ENCODE assay signal across 8 cellular contexts in the genomic region with DNA sequence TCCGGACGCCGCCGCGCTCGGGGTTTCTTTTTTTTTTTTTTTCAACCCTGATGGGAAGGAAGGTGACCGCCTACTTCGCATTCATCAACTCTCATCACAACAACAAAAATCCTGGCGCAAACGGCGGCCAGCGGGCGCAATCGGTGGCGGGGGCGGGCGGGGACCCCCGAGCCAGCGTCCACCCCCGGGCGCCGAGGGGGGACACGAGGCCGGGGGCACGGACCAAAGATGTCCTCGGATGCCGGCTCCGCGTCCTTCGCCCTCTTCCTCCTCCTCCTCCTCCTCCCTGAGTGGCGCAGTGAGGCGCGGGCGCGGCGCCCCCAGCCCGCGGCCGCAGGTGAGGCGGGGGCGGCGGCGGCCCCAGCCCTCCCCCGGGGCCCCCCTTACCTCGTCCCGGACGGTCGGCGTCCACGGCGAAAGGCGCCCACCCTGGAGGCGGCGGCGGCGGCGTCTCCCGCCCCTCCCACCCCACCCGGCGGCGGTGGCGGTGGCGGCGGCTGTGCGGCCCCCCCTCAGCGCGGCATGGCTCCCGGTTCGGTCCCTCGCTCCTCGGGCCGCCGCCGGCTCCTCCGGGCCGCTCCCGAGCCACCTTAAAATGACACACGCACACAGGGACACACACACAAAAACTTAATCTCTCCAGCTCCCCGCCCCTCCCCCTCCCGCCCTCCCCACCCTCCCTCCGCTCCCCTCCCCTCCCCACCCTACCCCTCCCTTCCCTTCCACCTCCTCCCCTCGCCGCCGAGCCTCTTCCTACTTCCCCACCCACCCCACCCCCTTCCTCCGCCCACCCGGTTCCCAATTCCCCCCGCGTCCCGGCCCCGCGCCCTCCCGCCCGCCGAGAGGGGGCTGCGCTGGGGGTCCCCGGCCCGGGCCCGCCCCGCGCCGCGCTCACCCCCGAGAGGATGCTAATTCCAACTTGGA. TPM values are rescaled to one million over a fixed set of nuclear protein-coding genes. Genes with fewer than 3 reads are reported as not detected.
DNase-seq lines count a peak whose midpoint lies in the region; ATAC-seq and TF ChIP-seq lines count a peak whose summit lies in the region.

A gene (minus strand): TSS at position 632 of the 924 bp plus-strand sequence.

- ATAC-seq in GM18502 (IDR thresholded peaks at IDR 0.05; ENCODE audit: poor library complexity, unreplicated experiment) = no peak

- no peaks in the 10 kb centered on the region for H3K9me3 ChIP-seq in BE2C
- no peaks in the 10 kb centered on the region for H3K9me3 ChIP-seq in tibial artery

- H2BK5ac ChIP-seq in mesendoderm (ENCODE audit: low read length) = peak within 1 kb of the TSS; percentile 73

- H3K4me3 ChIP-seq in BE2C (ENCODE audit: low read depth, low read length) (peak within 1 kb of the TSS; percentile 67), mesendoderm (ENCODE audit: low read length) (peak within 1 kb of the TSS; percentile 76), tibial artery (peak within 1 kb of the TSS; percentile 79 to 95)

- no peak for TF ChIP-seq CTCF in BE2C (IDR thresholded peaks at IDR 0.05; ENCODE audit: low read depth, low read length)
- no peak for TF ChIP-seq CTCF in tibial artery (IDR thresholded peaks at IDR 0.05)

- peak within 1 kb of the TSS; percentile 100 for H3K18ac ChIP-seq in mesendoderm (ENCODE audit: low read length)

- H3K79me1 ChIP-seq in mesendoderm (ENCODE audit: low read length) = no peaks in the 10 kb centered on the region

- H3K4ac ChIP-seq in mesendoderm (ENCODE audit: low read depth, low read length) = peak within 1 kb of the TSS; percentile 98

- H3K27ac ChIP-seq in mesendoderm (ENCODE audit: low read depth, low read length) = peak within 1 kb of the TSS; percentile 100
- H3K27ac ChIP-seq in tibial artery = peak within 1 kb of the TSS; percentile 99 to 100

- peak within 1 kb of the TSS; percentile 83 for H3K4me2 ChIP-seq in mesendoderm (ENCODE audit: low read length)

- H3K9ac ChIP-seq in mesendoderm (ENCODE audit: low read length) = peak within 1 kb of the TSS; percentile 92

- H3K79me2 ChIP-seq in mesendoderm (ENCODE audit: control insufficient read depth, insufficient read depth, low read length) = peaks cover 42% of the 10 kb centered on the region

- H4K5ac ChIP-seq in mesendoderm (ENCODE audit: low read length) = no peak within 1 kb of the TSS

- no CpG with 5 or more reads among the region's 103 CpGs for WGBS in mesendoderm (ENCODE audit: extremely low coverage, insufficient coverage, low lambda C conversion rate)

- peak within 1 kb of the TSS; percentile 88 for H4K8ac ChIP-seq in mesendoderm (ENCODE audit: low read depth, low read length)

- H3K4me1 ChIP-seq in BE2C (peaks cover 4% of the 10 kb centered on the region; the same call in 1 of the 2 replicates), mesendoderm (ENCODE audit: control insufficient read depth, low read depth, low read length) (peaks cover 15% of the 10 kb centered on the region), tibial artery (peaks cover under 1 to 37% (median 30%) of the 10 kb centered on the region in 4 donors)

- H3K23ac ChIP-seq in mesendoderm (ENCODE audit: low read length) = no peak within 1 kb of the TSS

- peak within 1 kb of the TSS; percentile 95 for H3K56ac ChIP-seq in mesendoderm (ENCODE audit: low read length)

- H3K36me3 ChIP-seq in BE2C (peaks cover 4% of the 10 kb centered on the region; the same call in 1 of the 2 replicates), mesendoderm (ENCODE audit: control insufficient read depth, insufficient read depth, low read length) (no peaks in the 10 kb centered on the region), tibial artery (no peaks in the 10 kb centered on the region)

- no peaks in the 10 kb centered on the region for H3K27me3 ChIP-seq in BE2C
- H3K27me3 ChIP-seq in mesendoderm (ENCODE audit: insufficient read depth, low read length, poor library complexity) = no peaks in the 10 kb centered on the region
- H3K27me3 ChIP-seq in tibial artery = no peaks in the 10 kb centered on the region

- intact Hi-C loops in tibial artery (cut with DNase I; ENCODE audit: low total_unique reads) = loop anchor here (2.0 to 10.0 kb wide), 4 partner anchors 77 to 245 kb away; no protein-coding TSS in a partner anchor

- peak within 1 kb of the TSS; percentile 97 for H2BK15ac ChIP-seq in mesendoderm (replicated peaks; ENCODE audit: low read depth)

- peak within 1 kb of the TSS; percentile 96 for H2BK120ac ChIP-seq in mesendoderm (ENCODE audit: low read depth, low read length)

- DNase-seq in BE2C = peak; percentile 65
- DNase-seq in HCEC 1CT = peak; percentile 47
- DNase-seq in SW480 (ENCODE audit: low spot score) = peak; percentile 72
- peak; percentile 63 for DNase-seq in epidermal melanocyte (ENCODE audit: insufficient read length, low spot score)
- DNase-seq in mesendoderm = peak; percentile 76
- peak; percentile 70 to 85 for DNase-seq in tibial artery
- no peak for DNase-seq in OCI-M2 (lab: John Stamatoyannopoulos, UW; ENCODE audit: unreplicated experiment)

- H2AK5ac ChIP-seq in mesendoderm (ENCODE audit: low read length) = no peak within 1 kb of the TSS

RNA-seq across cellular contexts. Expression of the gene that starts here (rescaled TPM):
- polyA plus RNA-seq in BE2C (2012; ENCODE audit: insufficient read depth, insufficient read length, low read depth) = 99.8 TPM
- 135 TPM for polyA plus RNA-seq in mesendoderm (2013, experiment 1 of 2)
- polyA plus RNA-seq in mesendoderm (2013, experiment 2 of 2) = 136 TPM
